ENCODE assay signal across 24 cellular contexts in genomic region chr17:57352658-57353057, GRCh38.
DNase-seq lines count a peak whose midpoint lies in the region; ATAC-seq, FAIRE-seq and TF ChIP-seq lines count a peak whose summit lies in the region.
"Had no signal": no experiment of that assay in that cellular context is flagged by ENCODE, and none has a peak within 500 bp of the region (broad histone marks: within the 10 kb centered on the region; RNA-seq: fewer than 3 reads in every experiment).

No MANE protein-coding gene starts in this region.

- no peak for TF ChIP-seq CTCF in KMS-11 (conservative IDR thresholded peaks at IDR 0.05; ENCODE audit: low read depth, low read length)
- peak; percentile 16 for TF ChIP-seq CTCF in epithelial cell of proximal tubule (conservative IDR thresholded peaks at IDR 0.05; ENCODE audit: low read depth, low read length)
- TF ChIP-seq CTCF in right atrium auricular region (IDR thresholded peaks at IDR 0.05) = no peak
- no peak for TF ChIP-seq CTCF in thyroid gland (IDR thresholded peaks at IDR 0.05)
- no peak for TF ChIP-seq CTCF in HepG2 (CRISPR knock-in tag; IDR thresholded peaks at IDR 0.05)

- H3K4me2 ChIP-seq in KMS-11 = peak overlapping the region; percentile 99; the same call in 1 of the 2 replicates
- no peak overlapping the region for H3K4me2 ChIP-seq in HepG2 (ENCODE audit: low read depth, low read length)
- H3K4me2 ChIP-seq: GM23338 had no signal

- peak overlapping the region; percentile 65 for H3K27ac Mint-ChIP-seq in stimulated activated effector memory CD8-positive, alpha-beta T cell treated with anti-CD3 and anti-CD28 coated beads, Interleukin-12 subunit alpha, Interleukin-12 subunit beta, amount 100 ng/mL, for 72 hours
- H3K27ac Mint-ChIP-seq: GM23338 had no signal

- peak overlapping the region; percentile 98; the same call in 1 of the 2 replicates for H3K27ac ChIP-seq in KMS-11
- peak overlapping the region; percentile 8 to 20 for H3K27ac ChIP-seq in right atrium auricular region
- H3K27ac ChIP-seq in thyroid gland = no peak overlapping the region
- no peak overlapping the region for H3K27ac ChIP-seq in HepG2 (ENCODE audit: extremely low read length, insufficient read depth, low read length)

- DNase-seq in epithelial cell of proximal tubule (ENCODE audit: low read depth) = no peak
- DNase-seq in right atrium auricular region (ENCODE audit: low spot score) = no peak
- no peak for DNase-seq in stimulated activated effector memory CD8-positive, alpha-beta T cell treated with anti-CD3 and anti-CD28 coated beads, Interleukin-12 subunit alpha, Interleukin-12 subunit beta, amount 100 ng/mL, for 72 hours (ENCODE audit: low spot score in 2 of 2)
- no peak for DNase-seq in thyroid gland
- no peak for DNase-seq in OCI-M1 (lab: John Stamatoyannopoulos, UW)
- no peak for DNase-seq in HepG2 (ENCODE audit: low spot score)
- DNase-seq: COR-L47; DMS153; KG1; NCI-H1048; NCI-H1436 treated with DMSO at 0.1 percent for 48 hours; NCI-H2081; NCI-H446 treated with DMSO at 0.1 percent for 48 hours; NCI-H748 treated with DMSO at 0.1 percent for 48 hours; NK-92 treated with Interleukin-12 subunit alpha and Interleukin-12 subunit beta, amount 100 ng/mL, for 24 hours; SIG-M5; T-helper 1 cell had no signal

- TF ChIP-seq POLR2A in thyroid gland (IDR thresholded peaks at IDR 0.05) (no peak), HepG2 (IDR thresholded peaks at IDR 0.05; ENCODE audit: insufficient read depth in 1 of 2, low read depth in 2 of 2, low read length in 2 of 2) (no peak)

- no peak overlapping the region for H3K4me3 Mint-ChIP-seq in stimulated activated effector memory CD8-positive, alpha-beta T cell treated with anti-CD3 and anti-CD28 coated beads, Interleukin-12 subunit alpha, Interleukin-12 subunit beta, amount 100 ng/mL, for 72 hours
- H3K4me3 Mint-ChIP-seq: GM23338 had no signal

- H3K79me2 ChIP-seq in KMS-11 (ENCODE audit: insufficient read depth, low read depth) (peaks cover 63% of the 10 kb centered on the region), HepG2 (ENCODE audit: insufficient read depth, low read length) (peaks cover 33% of the 10 kb centered on the region)

- H3K4me1 Mint-ChIP-seq in stimulated activated effector memory CD8-positive, alpha-beta T cell treated with anti-CD3 and anti-CD28 coated beads, Interleukin-12 subunit alpha, Interleukin-12 subunit beta, amount 100 ng/mL, for 72 hours = peaks cover 66% of the 10 kb centered on the region

- no peak overlapping the region for H2AFZ ChIP-seq in KMS-11 (ENCODE audit: low read depth)
- H2AFZ ChIP-seq in HepG2 (ENCODE audit: low read length) = no peak overlapping the region
- H2AFZ ChIP-seq: GM23338 had no signal

- 85 to 86% methylated on average over 3 of the region's 3 CpGs for WGBS in thyroid gland, 2 donors
- 99% methylated on average over 3 of the region's 3 CpGs for WGBS in HepG2 (ENCODE audit: low lambda C conversion rate)

- in situ Hi-C loops in HepG2 (cut with HindIII; ENCODE audit: extremely low pct_ligation_motif_present, low pct_unique_long_range_greater_than_20kb) = no loop called here

- no peak for TF ChIP-seq RAD21 in HepG2 (CRISPR knock-in tag; IDR thresholded peaks at IDR 0.05)

- no peaks in the 10 kb centered on the region for H3K9me3 Mint-ChIP-seq in stimulated activated effector memory CD8-positive, alpha-beta T cell treated with anti-CD3 and anti-CD28 coated beads, Interleukin-12 subunit alpha, Interleukin-12 subunit beta, amount 100 ng/mL, for 72 hours
- H3K9me3 Mint-ChIP-seq: GM23338 had no signal

- BruUV-seq in HepG2 (replicated peaks; lab: Mats Ljungman, UMichigan) = no TSS peak

- H3K9ac ChIP-seq in KMS-11 (no peak overlapping the region), HepG2 (ENCODE audit: insufficient read depth, low read depth, low read length) (no peak overlapping the region)

- POLR2A ChIA-PET in HepG2 (lab: Yijun Ruan, JAX) = no interaction called here

- H3K27me3 ChIP-seq in KMS-11 (ENCODE audit: insufficient read depth, low read depth) (no peaks in the 10 kb centered on the region), right atrium auricular region (no peaks in the 10 kb centered on the region), thyroid gland (no peaks in the 10 kb centered on the region), HepG2 (ENCODE audit: control insufficient read depth in 1 of 2, insufficient read depth in 2 of 2, low read length in 2 of 2) (no peaks in the 10 kb centered on the region)

- H3K9me3 ChIP-seq in right atrium auricular region (no peaks in the 10 kb centered on the region), thyroid gland (no peaks in the 10 kb centered on the region), HepG2 (ENCODE audit: low read length) (no peaks in the 10 kb centered on the region)

- peaks cover 5% of the 10 kb centered on the region for H3K36me3 Mint-ChIP-seq in stimulated activated effector memory CD8-positive, alpha-beta T cell treated with anti-CD3 and anti-CD28 coated beads, Interleukin-12 subunit alpha, Interleukin-12 subunit beta, amount 100 ng/mL, for 72 hours

- H3K36me3 ChIP-seq in KMS-11 (ENCODE audit: insufficient read depth) (no peaks in the 10 kb centered on the region), right atrium auricular region (no peaks in the 10 kb centered on the region), thyroid gland (no peaks in the 10 kb centered on the region), HepG2 (replicated peaks in 1 of 2; ENCODE audit: control insufficient read depth in 1 of 2, insufficient read depth in 2 of 2, low read length in 2 of 2) (peaks cover 24 to 54% of the 10 kb centered on the region in 2 experiments)

- peaks cover 73% of the 10 kb centered on the region for H3K4me1 ChIP-seq in KMS-11 (ENCODE audit: low read depth, poor library complexity, severe bottlenecking)
- peaks cover 0 to 44% of the 10 kb centered on the region in 2 donors for H3K4me1 ChIP-seq in right atrium auricular region
- H3K4me1 ChIP-seq in thyroid gland = peaks cover 27 to 46% of the 10 kb centered on the region in 2 donors
- peaks cover 57% of the 10 kb centered on the region for H3K4me1 ChIP-seq in HepG2 (ENCODE audit: insufficient read depth, low read length)

- ATAC-seq in stimulated activated effector memory CD8-positive, alpha-beta T cell treated with anti-CD3 and anti-CD28 coated beads, Interleukin-12 subunit alpha, Interleukin-12 subunit beta, amount 100 ng/mL, for 72 hours = no peak
- no peak for ATAC-seq in GM21381 (IDR thresholded peaks at IDR 0.05; ENCODE audit: unreplicated experiment)
- no peak for ATAC-seq in HepG2
- ATAC-seq: GM12878, GM23338, HCT116, SK-N-SH treated with all-trans-retinoic acid at 6 μM for 48 hours had no signal

- H3K4me3 ChIP-seq in KMS-11 (IDR thresholded peaks at IDR 0.05; ENCODE audit: insufficient read depth, low read depth, low read length) (no peak overlapping the region), epithelial cell of proximal tubule (ENCODE audit: low read depth, low read length) (no peak overlapping the region), right atrium auricular region (no peak overlapping the region), thyroid gland (replicated peaks in 1 of 3) (no peak overlapping the region), HepG2 (replicated peaks in 1 of 3; ENCODE audit: insufficient read depth in 1 of 3, low read depth in 2 of 3, low read length in 3 of 3) (no peak overlapping the region)
- H3K4me3 ChIP-seq: GM12878, GM23338 had no signal

- H4K20me1 ChIP-seq in KMS-11 (ENCODE audit: insufficient read depth) = no peaks in the 10 kb centered on the region
- H4K20me1 ChIP-seq in HepG2 (ENCODE audit: insufficient read depth, low read length) = peaks cover 2% of the 10 kb centered on the region; the same call in 1 of the 2 replicates

- intact Hi-C loops in thyroid gland (cut with DNase I) (loop anchor here (10.0 kb wide), 1 partner anchor 122 kb away; no protein-coding TSS in a partner anchor), HepG2 (cut with micrococcal nuclease; ENCODE audit: unreplicated experiment) (no loop called here)

- no peak for TF ChIP-seq EP300 in HepG2 (IDR thresholded peaks at IDR 0.05; ENCODE audit: low read depth in 2 of 2, low read length in 2 of 2)
- no peak for TF ChIP-seq EP300 in HepG2 (CRISPR knock-in tag; IDR thresholded peaks at IDR 0.05; ENCODE audit: borderline replicate concordance)

- no peak for FAIRE-seq in HepG2 (lab: Jason Lieb, UNC)
- FAIRE-seq: GM12878, GM19239 had no signal

- CTCF ChIA-PET in HepG2 (lab: Yijun Ruan, JAX; ENCODE audit: low intra/inter-chr PET ratio, low total read pairs) = no interaction called here

TF ChIP-seq in HepG2, 621 proteins besides CTCF, POLR2A, EP300 and RAD21:
- TF ChIP-seq FLYWCH1 (CRISPR knock-in tag; IDR thresholded peaks at IDR 0.05) = no peak
TF ChIP-seq in HepG2: peak in this region for 0.

Comparison
In these comparisons a context has a peak if more than half of its experiments do, and no peak if none do; other contexts are left out.
1. H3K27ac ChIP-seq: peak in KMS-11 (single experiment) and right atrium auricular region (2 of 2); none in thyroid gland (0 of 3) and HepG2 (single experiment).